Comparison of ENCODE assay signal across 1 cellular context in genomic region chr15:70504305-70504951, GRCh38.
TF ChIP-seq lines count a peak whose summit lies in the region.

No MANE protein-coding gene starts in this region.

TF ChIP-seq in SK-N-SH, 30 proteins besides CTCF, POLR2A, EP300 and RAD21 (continued from another document):
- TF ChIP-seq TCF12 (IDR thresholded peaks at IDR 0.05) (peak; percentile 76), NFIC (IDR thresholded peaks at IDR 0.05; ENCODE audit: borderline replicate concordance) (peak; percentile 56; the same call in 1 of the 2 replicates)
